ENCODE assay signal across 25 cellular contexts in the genomic region with DNA sequence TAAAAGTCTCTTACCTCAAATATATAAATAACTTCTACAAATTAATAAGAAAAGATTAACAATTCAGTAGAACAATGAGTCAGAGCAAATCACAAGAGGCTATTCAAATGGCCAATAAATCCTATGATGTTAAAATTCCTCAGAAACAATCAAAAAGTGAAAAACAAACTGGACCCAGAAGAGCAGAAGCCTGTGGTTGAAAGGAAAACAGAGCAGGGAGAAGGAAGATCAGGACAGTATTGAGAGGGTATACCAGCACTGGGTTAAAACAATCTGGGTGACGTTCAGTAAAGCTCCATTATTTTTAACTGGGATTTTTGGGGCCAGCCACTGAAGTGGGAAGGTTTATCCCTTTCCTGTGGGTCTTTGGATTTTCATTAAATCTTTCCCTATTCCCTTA. TPM values are rescaled to one million over a fixed set of nuclear protein-coding genes. Genes with fewer than 3 reads are reported as not detected.
DNase-seq lines count a peak whose midpoint lies in the region; ATAC-seq and TF ChIP-seq lines count a peak whose summit lies in the region.
"Had no signal": no experiment of that assay in that cellular context is flagged by ENCODE, and none has a peak within 500 bp of the region (broad histone marks: within the 10 kb centered on the region; RNA-seq: fewer than 3 reads in every experiment).

No MANE protein-coding gene starts in this region.

- peak overlapping the region; percentile 96 for H3K27ac Mint-ChIP-seq in Calu3 (ENCODE audit: unreplicated experiment)
- H3K27ac Mint-ChIP-seq: B cell; CD8-positive, alpha-beta T cell; HFFc6; IgD-negative memory B cell; T-cell had no signal

- peaks cover under 1% of the 10 kb centered on the region for H3K4me1 ChIP-seq in osteoblast (ENCODE audit: insufficient read depth, low read length)

- H3K27ac ChIP-seq in osteoblast (ENCODE audit: low read depth, low read length), result no peak overlapping the region
- H3K27ac ChIP-seq: C4-2B, KMS-11, SJSA1 had no signal

- H3K9me3 Mint-ChIP-seq in Calu3 (ENCODE audit: low read depth, unreplicated experiment), result peaks cover 3% of the 10 kb centered on the region
- H3K9me3 Mint-ChIP-seq: CD8-positive, alpha-beta T cell; HFFc6; T-cell had no signal

- H3K4me1 Mint-ChIP-seq in Calu3 (ENCODE audit: low read depth, unreplicated experiment), result peaks cover 28% of the 10 kb centered on the region

- H3K4me3 Mint-ChIP-seq in Calu3 (ENCODE audit: low read depth, unreplicated experiment), result peak overlapping the region; percentile 56
- H3K4me3 Mint-ChIP-seq: B cell; CD8-positive, alpha-beta T cell; H9; HFFc6; IgD-negative memory B cell; T-cell had no signal

- H3K4me3 ChIP-seq in osteoblast (ENCODE audit: insufficient read depth, low read length), result no peak overlapping the region
- H3K4me3 ChIP-seq: SJSA1 had no signal

- H3K27me3 ChIP-seq in osteoblast (ENCODE audit: insufficient read depth, low read length), result no peaks in the 10 kb centered on the region
- H3K27me3 ChIP-seq: SJSA1 had no signal

- no peaks in the 10 kb centered on the region for H3K36me3 ChIP-seq in osteoblast (ENCODE audit: insufficient read depth, low read length)
- H3K36me3 ChIP-seq: SJSA1 had no signal

- H2AFZ ChIP-seq in osteoblast (ENCODE audit: low read length), result peak overlapping the region; percentile 71

- intact Hi-C loops in Calu3 (cut with micrococcal nuclease; ENCODE audit: unreplicated experiment) (loop anchor here (2.0 kb wide), 1 partner anchor 237 kb away; no protein-coding TSS in a partner anchor), left ventricle myocardium superior (cut with micrococcal nuclease) (loop anchor here (10.0 kb wide), 2 partner anchors 265 to 645 kb away; no protein-coding TSS in a partner anchor)

- CTCF ChIA-PET in Calu3 (lab: Charles Lee), result interaction anchor here (1.4 kb wide), 1 partner anchor 31 kb away, joined by 6 read pairs; no protein-coding TSS in a partner anchor

- ATAC-seq in left ventricle myocardium superior (no peak), GM19452 (IDR thresholded peaks at IDR 0.05; ENCODE audit: unreplicated experiment) (no peak), GM19324 (IDR thresholded peaks at IDR 0.05; ENCODE audit: low FRiP score, unreplicated experiment) (no peak)
- ATAC-seq: CD8-positive, alpha-beta T cell; T-cell had no signal

- no peaks in the 10 kb centered on the region for H3K9me3 ChIP-seq in osteoblast (ENCODE audit: low read depth, low read length)
- H3K9me3 ChIP-seq: SJSA1 had no signal

- DNase-seq in Calu3, result no peak
- DNase-seq in OCI-M1 (lab: John Stamatoyannopoulos, UW), result peak; percentile 62
- peak; percentile 43 for DNase-seq in kidney glomerular epithelial cell (lab: John Stamatoyannopoulos, UW)
- DNase-seq in osteoblast (ENCODE audit: insufficient read length, low spot score, missing footprints), result no peak
- DNase-seq in left ventricle myocardium superior, result no peak
- DNase-seq: Caco-2; CD8-positive, alpha-beta T cell; DMS153; H9; HFFc6; MM.1S; NCI-H2029; NCI-H446; NCI-H524 treated with DMSO at 0.1 percent for 48 hours; NCI-H774; Right ventricle myocardium superior; RPMI8226; T-cell had no signal

- H3K27me3 Mint-ChIP-seq in Calu3 (ENCODE audit: unreplicated experiment), result no peaks in the 10 kb centered on the region
- H3K27me3 Mint-ChIP-seq: B cell had no signal

- TF ChIP-seq CTCF in Calu3 (IDR thresholded peaks at IDR 0.05; ENCODE audit: unreplicated experiment) (no peak), osteoblast (IDR thresholded peaks at IDR 0.05; ENCODE audit: extremely low read depth, low read depth, low read length) (no peak)

- H3K36me3 Mint-ChIP-seq in Calu3 (ENCODE audit: insufficient read depth, unreplicated experiment), result peaks cover 12% of the 10 kb centered on the region
- H3K36me3 Mint-ChIP-seq: CD8-positive, alpha-beta T cell; IgD-negative memory B cell; T-cell had no signal

- no peak overlapping the region for H3K4me2 ChIP-seq in osteoblast (ENCODE audit: insufficient read depth, low read length)
- H3K4me2 ChIP-seq: KMS-11 had no signal

- H4K20me1 ChIP-seq in osteoblast (ENCODE audit: insufficient read depth, low read length), result no peaks in the 10 kb centered on the region

- no TSS peak for BruUV-seq in Calu3 (replicated peaks; lab: Mats Ljungman, UMichigan)

- H3K79me2 ChIP-seq in osteoblast (ENCODE audit: insufficient read depth, low read length), result no peaks in the 10 kb centered on the region

RNA-seq across cellular contexts. Expression of gene PCED1B, which starts 39.7 kb away (rescaled TPM):
- total RNA-seq in Calu3 (2022) (2.1 and 4.1 TPM in 2 replicates), osteoblast (0.29 and 0.36 TPM in 2 replicates), left ventricle myocardium superior (1.1 TPM)

RNA-seq across cellular contexts. Expression of gene AMIGO2, which starts 40.0 kb away (rescaled TPM):
- 27.0 and 66.2 TPM in 2 replicates for total RNA-seq in Calu3 (2022)
- 5.6 and 8.0 TPM in 2 replicates for total RNA-seq in osteoblast
- 2.1 TPM for total RNA-seq in left ventricle myocardium superior

Comparison
In these comparisons a context has a peak if more than half of its experiments do, and no peak if none do; other contexts are left out.
1. DNase-seq: peak in OCI-M1 (single experiment) and kidney glomerular epithelial cell (single experiment); none in Calu3 (single experiment), osteoblast (single experiment) and left ventricle myocardium superior (single experiment).